ENCODE assay signal across 1 cellular context in genomic region chr19:21604351-21604926, GRCh38.
TF ChIP-seq lines count a peak whose summit lies in the region.

No MANE protein-coding gene starts in this region.

TF ChIP-seq in liver, 16 proteins besides CTCF, POLR2A, EP300 and RAD21 (continued from another document):
- TF ChIP-seq HNF4A (conservative IDR thresholded peaks at IDR 0.05) (no peak), GABPA (IDR thresholded peaks at IDR 0.05 in 1 of 2, conservative IDR thresholded peaks at IDR 0.05 in 1 of 2) (no peak), ATF3 (IDR thresholded peaks at IDR 0.05) (no peak), NR2F2 (IDR thresholded peaks at IDR 0.05) (no peak)
